21 cellular contexts compared by ENCODE assay signal in genomic region chr4:125744891-125745364, GRCh38.
DNase-seq lines count a peak whose midpoint lies in the region; ATAC-seq and TF ChIP-seq lines count a peak whose summit lies in the region.
"Had no signal": no experiment of that assay in that cellular context is flagged by ENCODE, and none has a peak within 500 bp of the region (broad histone marks: within the 10 kb centered on the region; RNA-seq: fewer than 3 reads in every experiment).

No MANE protein-coding gene starts in this region.

- H3K9me3 Mint-ChIP-seq in CD14-positive monocyte: peaks cover 8 to 15% (median 13%) of the 10 kb centered on the region in 7 donors
- no peaks in the 10 kb centered on the region for H3K9me3 Mint-ChIP-seq in type B pancreatic cell

- H3K27ac ChIP-seq in lower lobe of right lung: no peak overlapping the region
- H3K27ac ChIP-seq: 22Rv1, BLaER1, C4-2B had no signal

- DNase-seq in activated gamma-delta T cell (lab: John Stamatoyannopoulos, UW): peak; percentile 6
- no peak for DNase-seq in activated gamma-delta T cell treated with Interleukin-2 at 50 U/mL for 16 hours
- peak; percentile 45 for DNase-seq in CD14-positive monocyte (ENCODE audit: low spot score)
- DNase-seq in lower lobe of right lung: peak; percentile 34
- peak; percentile 67 for DNase-seq in type B pancreatic cell (ENCODE audit: extremely low spot score, unreplicated experiment)
- no peak for DNase-seq in NCI-H226
- DNase-seq in NCI-H1436 treated with DMSO at 0.1 percent for 48 hours (lab: John Stamatoyannopoulos, UW): no peak
- DNase-seq: Calu3; CD4-positive, alpha-beta T cell; CD8-positive, alpha-beta memory T cell; COR-L47; DMS53; DMS79 treated with DMSO at 0.1 percent for 48 hours; GF-D8; GOT3; HFFc6 had no signal

- H3K4me1 Mint-ChIP-seq in CD14-positive monocyte (no peaks in the 10 kb centered on the region), type B pancreatic cell (ENCODE audit: unreplicated experiment) (peaks cover 3% of the 10 kb centered on the region)
- H3K4me1 Mint-ChIP-seq: B cell; CD8-positive, alpha-beta memory T cell had no signal

- H3K36me3 ChIP-seq in lower lobe of right lung: no peaks in the 10 kb centered on the region
- H3K36me3 ChIP-seq: BLaER1, HAP-1 had no signal

- H3K4me3 ChIP-seq in lower lobe of right lung: no peak overlapping the region
- H3K4me3 ChIP-seq: BLaER1, HAP-1 had no signal

- H3K4me3 Mint-ChIP-seq in CD14-positive monocyte (no peak overlapping the region), type B pancreatic cell (no peak overlapping the region)
- H3K4me3 Mint-ChIP-seq: B cell; CD4-positive, alpha-beta T cell; CD8-positive, alpha-beta memory T cell; HFFc6 had no signal

- H3K27me3 Mint-ChIP-seq in CD14-positive monocyte (ENCODE audit: low read depth in 3 of 3) (no peaks in the 10 kb centered on the region), type B pancreatic cell (peaks cover 3% of the 10 kb centered on the region)
- H3K27me3 Mint-ChIP-seq: B cell; CD4-positive, alpha-beta T cell; CD8-positive, alpha-beta memory T cell had no signal

- H3K36me3 Mint-ChIP-seq in CD14-positive monocyte (no peaks in the 10 kb centered on the region), type B pancreatic cell (no peaks in the 10 kb centered on the region)
- H3K36me3 Mint-ChIP-seq: CD8-positive, alpha-beta memory T cell had no signal

- H3K9me3 ChIP-seq in lower lobe of right lung: no peaks in the 10 kb centered on the region

- intact Hi-C loops in CD14-positive monocyte (cut with micrococcal nuclease): no loop called here
- intact Hi-C loops in lower lobe of right lung (cut with DNase I): loop anchor here (10.0 kb wide), 1 partner anchor 430 kb away; the partner anchor contains the start of gene FAT4

- ATAC-seq in lower lobe of right lung: peak; percentile 9 to 39

- H3K27ac Mint-ChIP-seq in CD14-positive monocyte (no peak overlapping the region), type B pancreatic cell (no peak overlapping the region)
- H3K27ac Mint-ChIP-seq: B cell; CD4-positive, alpha-beta T cell; CD8-positive, alpha-beta memory T cell; HFFc6 had no signal

- TF ChIP-seq CTCF in CD14-positive monocyte (IDR thresholded peaks at IDR 0.05) (no peak), lower lobe of right lung (IDR thresholded peaks at IDR 0.05) (no peak), type B pancreatic cell (conservative IDR thresholded peaks at IDR 0.05) (no peak)

- no peaks in the 10 kb centered on the region for H3K27me3 ChIP-seq in lower lobe of right lung (ENCODE audit: low read depth)
- H3K27me3 ChIP-seq: BLaER1 had no signal

- no peaks in the 10 kb centered on the region for H3K4me1 ChIP-seq in lower lobe of right lung
- H3K4me1 ChIP-seq: BLaER1, HAP-1 had no signal

Comparison
In these comparisons a context has a peak if more than half of its experiments do, and no peak if none do; other contexts are left out.
1. DNase-seq: peak in activated gamma-delta T cell (single experiment), CD14-positive monocyte (single experiment), lower lobe of right lung (single experiment) and type B pancreatic cell (single experiment); none in activated gamma-delta T cell treated with Interleukin-2 at 50 U/mL for 16 hours (single experiment), NCI-H226 (single experiment) and NCI-H1436 treated with DMSO at 0.1 percent for 48 hours (single experiment).